ENCODE assay signal across 20 cellular contexts in the genomic region with DNA sequence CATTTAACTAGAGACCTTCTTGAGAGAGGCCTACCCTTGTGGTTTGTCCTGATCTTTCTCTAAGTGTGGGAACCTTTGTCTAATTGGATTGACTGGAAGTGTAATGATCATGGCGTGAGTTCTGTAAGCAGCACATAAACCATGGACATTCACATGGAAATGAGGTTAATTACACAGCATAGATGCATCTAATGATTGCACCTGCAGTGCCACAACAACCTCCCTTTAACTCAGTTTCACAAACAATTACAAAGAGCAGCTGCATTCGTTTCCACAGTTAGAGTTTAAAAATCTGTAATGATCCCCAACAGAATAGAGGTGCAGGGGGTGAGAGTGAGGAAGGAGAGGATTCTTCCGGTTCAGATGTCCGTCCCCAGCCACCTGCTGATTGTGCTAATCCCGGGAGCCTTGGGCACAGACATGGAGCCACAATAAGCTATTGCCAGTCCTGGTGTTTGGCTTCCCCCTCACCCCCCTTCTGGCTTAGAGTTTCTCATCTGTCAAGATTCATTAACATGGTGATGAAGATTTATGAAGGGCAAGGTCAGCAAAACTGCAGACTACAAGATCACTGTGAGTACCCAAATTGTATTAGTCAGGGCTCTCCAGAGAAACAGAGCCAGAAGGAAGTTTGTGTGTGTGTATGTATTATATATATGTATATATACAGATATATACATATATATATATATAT.
A peak's percentile ranks its signal among the peaks of the same experiment; 100 is the strongest.
DNase-seq lines count a peak whose midpoint lies in the region; ATAC-seq, FAIRE-seq and TF ChIP-seq lines count a peak whose summit lies in the region.
"Had no signal": no experiment of that assay in that cellular context is flagged by ENCODE, and none has a peak within 500 bp of the region (broad histone marks: within the 10 kb centered on the region; RNA-seq: fewer than 3 reads in every experiment).

No MANE protein-coding gene starts in this region.

- H3K4me1 ChIP-seq in DND-41 (ENCODE audit: insufficient read depth, low read length): no peaks in the 10 kb centered on the region
- no peaks in the 10 kb centered on the region for H3K4me1 ChIP-seq in upper lobe of right lung
- H3K4me1 ChIP-seq: body of pancreas, lower lobe of right lung had no signal

- no peaks in the 10 kb centered on the region for H3K79me2 ChIP-seq in DND-41 (ENCODE audit: insufficient read depth, low read length)

- H3K9ac ChIP-seq in DND-41 (ENCODE audit: low read depth, low read length): no peak overlapping the region

- H3K27ac ChIP-seq in DND-41 (ENCODE audit: low read length) (no peak overlapping the region), upper lobe of right lung (no peak overlapping the region)
- H3K27ac ChIP-seq: body of pancreas, epithelial cell of prostate, lower lobe of right lung had no signal

- intact Hi-C loops in upper lobe of right lung (cut with DNase I): no loop called here

- no peak overlapping the region for H3K4me2 ChIP-seq in DND-41 (ENCODE audit: insufficient read depth, low read length)

- DNase-seq in DND-41 (no peak), NCI-H1105 (lab: John Stamatoyannopoulos, UW) (peak; percentile 93), NCI-H69 (lab: John Stamatoyannopoulos, UW) (peak; percentile 95), bronchial epithelial cell (ENCODE audit: low read depth) (no peak), GM19240 (ENCODE audit: insufficient read length, low spot score) (no peak), upper lobe of right lung (no peak), middle frontal gyrus (ENCODE audit: extremely low spot score, low spot score) (no peak)
- DNase-seq: activated CD4-positive, alpha-beta memory T cell treated with anti-CD3 and anti-CD28 coated beads for 36 hours; activated naive CD8-positive, alpha-beta T cell treated with anti-CD3 and anti-CD28 coated beads, Interleukin-2, amount 50 U/mL, for 24 hours; CD4-positive, alpha-beta T cell; kidney; lower lobe of right lung; NCI-H1930; SHP77 treated with DMSO at 0.1 percent for 48 hours; stimulated activated CD4-positive, alpha-beta T cell treated with anti-CD3 and anti-CD28 coated beads, Interleukin-15, amount 100 ng/mL, for 24 hours; stimulated activated naive CD8-positive, alpha-beta T cell treated with anti-CD3 and anti-CD28 coated beads, Interleukin-15, Interleukin-2, amounts not matched to agents 100 U/mL and 50 U/mL, for 24 hours had no signal

- H3K4me3 ChIP-seq in DND-41 (ENCODE audit: low read depth in 1 of 2, low read length in 2 of 2) (no peak overlapping the region), bronchial epithelial cell (ENCODE audit: low read depth, low read length) (no peak overlapping the region), upper lobe of right lung (no peak overlapping the region)
- H3K4me3 ChIP-seq: body of pancreas, lower lobe of right lung had no signal

- H4K20me1 ChIP-seq in DND-41 (ENCODE audit: insufficient read depth, low read length): no peaks in the 10 kb centered on the region

- H3K9me3 ChIP-seq in DND-41 (ENCODE audit: insufficient read depth, low read length, severe bottlenecking): no peaks in the 10 kb centered on the region
- H3K9me3 ChIP-seq in upper lobe of right lung: no peaks in the 10 kb centered on the region
- H3K9me3 ChIP-seq: body of pancreas, lower lobe of right lung had no signal

- ATAC-seq in DND-41 (ENCODE audit: insufficient read depth, low read depth) (no peak), upper lobe of right lung (no peak)
- ATAC-seq: activated naive CD8-positive, alpha-beta T cell treated with anti-CD3 and anti-CD28 coated beads, Interleukin-2, amount 50 U/mL, for 24 hours; body of pancreas; lower lobe of right lung; sciatic nerve; stimulated activated naive CD8-positive, alpha-beta T cell treated with anti-CD3 and anti-CD28 coated beads, Interleukin-15, Interleukin-2, amounts not matched to agents 100 U/mL and 50 U/mL, for 24 hours had no signal

- H2AFZ ChIP-seq in DND-41 (ENCODE audit: low read depth, low read length): 0 out of 2 replicates have a peak overlapping the region, but pooled peaks have one; percentile 8

- H3K36me3 ChIP-seq in DND-41 (ENCODE audit: insufficient read depth, low read length): no peaks in the 10 kb centered on the region
- no peaks in the 10 kb centered on the region for H3K36me3 ChIP-seq in bronchial epithelial cell (ENCODE audit: control insufficient read depth, insufficient read depth, low read length)
- no peaks in the 10 kb centered on the region for H3K36me3 ChIP-seq in upper lobe of right lung
- H3K36me3 ChIP-seq: lower lobe of right lung had no signal

- peak; percentile 50 for FAIRE-seq in bronchial epithelial cell (lab: Jason Lieb, UNC)
- FAIRE-seq: G401.6, kidney had no signal

- TF ChIP-seq CTCF in DND-41 (IDR thresholded peaks at IDR 0.05; ENCODE audit: borderline replicate concordance, extremely low read depth, low read length, poor library complexity, severe bottlenecking): no peak
- no peak for TF ChIP-seq CTCF in bronchial epithelial cell (IDR thresholded peaks at IDR 0.05; ENCODE audit: insufficient read depth, low read length, severe bottlenecking)
- no peak for TF ChIP-seq CTCF in upper lobe of right lung (IDR thresholded peaks at IDR 0.05)

- H3K27me3 ChIP-seq in DND-41 (ENCODE audit: insufficient read depth, low read length, poor library complexity) (no peaks in the 10 kb centered on the region), bronchial epithelial cell (ENCODE audit: control insufficient read depth, insufficient read depth, low read length) (no peaks in the 10 kb centered on the region), upper lobe of right lung (no peaks in the 10 kb centered on the region)
- H3K27me3 ChIP-seq: body of pancreas had no signal

Comparison
In these comparisons a context has a peak if more than half of its experiments do, and no peak if none do; other contexts are left out.
1. DNase-seq: peak in NCI-H1105 (single experiment) and NCI-H69 (single experiment); none in DND-41 (single experiment), bronchial epithelial cell (single experiment), GM19240 (single experiment), upper lobe of right lung (single experiment) and middle frontal gyrus (single experiment).